Comparison of ENCODE assay signal across 12 cellular contexts in the genomic region with DNA sequence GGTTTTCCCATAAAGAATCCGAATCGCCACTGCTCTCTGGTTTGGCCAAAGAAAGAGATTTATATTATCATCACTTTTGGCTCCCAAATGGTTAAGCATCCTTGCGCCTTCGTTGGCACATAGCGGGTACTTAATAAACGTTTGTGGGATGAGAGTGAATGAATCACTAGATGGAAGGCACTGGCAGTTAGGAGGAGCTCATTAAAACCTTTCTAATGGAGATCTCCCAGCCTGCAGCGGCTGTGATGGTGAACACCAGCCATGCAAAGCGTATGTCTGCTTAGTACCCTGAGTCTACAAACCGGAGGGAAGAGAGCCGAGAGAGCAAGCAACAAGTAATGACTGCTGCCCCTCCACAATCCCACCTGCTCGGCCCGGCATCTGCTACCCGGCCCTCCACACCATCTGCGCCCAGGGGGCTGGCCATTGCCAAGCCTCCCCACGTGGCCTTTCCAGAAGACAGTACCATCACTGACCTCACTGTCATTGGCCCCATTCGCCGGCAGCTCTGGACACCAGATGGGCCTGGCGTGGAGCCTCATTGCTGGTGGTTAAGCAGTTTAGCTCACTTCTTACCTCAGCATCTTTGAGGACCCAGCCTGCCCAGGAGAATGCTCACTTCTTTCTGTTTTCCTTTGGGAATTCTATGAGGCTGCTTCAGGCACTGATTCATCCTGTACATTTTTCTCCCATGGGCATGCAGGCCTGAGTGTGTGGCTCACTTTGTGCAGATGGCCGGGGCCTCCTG. TPM values are rescaled to one million over a fixed set of nuclear protein-coding genes. Genes with fewer than 3 reads are reported as not detected.
DNase-seq lines count a peak whose midpoint lies in the region.
"Had no signal": no experiment of that assay in that cellular context is flagged by ENCODE, and none has a peak within 500 bp of the region (broad histone marks: within the 10 kb centered on the region; RNA-seq: fewer than 3 reads in every experiment).

No MANE protein-coding gene starts in this region.

- H3K36me3 Mint-ChIP-seq in activated T-helper 1 cell treated with anti-CD3 and anti-CD28 coated beads, Interleukin-12 subunit alpha, Interleukin-12 subunit beta, Interleukin-2, Interleukin-4 antibody, amounts not matched to agents 30 ng/mL and 10 ng/mL and 1 ng/mL, durations not matched to agents 14 hours and 24 hours and 36 hours (ENCODE audit: low read depth) = no peaks in the 10 kb centered on the region
- no peaks in the 10 kb centered on the region for H3K36me3 Mint-ChIP-seq in activated naive CD4-positive, alpha-beta T cell treated with anti-CD3 and anti-CD28 coated beads, Interleukin-2, amount 10 ng/mL, durations not matched to agents 7 days and 5 days

- intact Hi-C loops in activated T-helper 1 cell treated with anti-CD3 and anti-CD28 coated beads, Interleukin-12 subunit alpha, Interleukin-12 subunit beta, Interleukin-2, Interleukin-4 antibody, amounts not matched to agents 30 ng/mL and 10 ng/mL and 1 ng/mL, durations not matched to agents 14 hours and 24 hours and 36 hours (cut with micrococcal nuclease) = no loop called here

- peaks cover 6% of the 10 kb centered on the region for H3K27me3 Mint-ChIP-seq in activated T-helper 1 cell treated with anti-CD3 and anti-CD28 coated beads, Interleukin-12 subunit alpha, Interleukin-12 subunit beta, Interleukin-2, Interleukin-4 antibody, amounts not matched to agents 30 ng/mL and 10 ng/mL and 1 ng/mL, durations not matched to agents 14 hours and 24 hours and 36 hours (ENCODE audit: insufficient read depth)
- peaks cover 8% of the 10 kb centered on the region for H3K27me3 Mint-ChIP-seq in activated naive CD4-positive, alpha-beta T cell treated with anti-CD3 and anti-CD28 coated beads, Interleukin-2, amount 10 ng/mL, durations not matched to agents 7 days and 5 days

- no peak overlapping the region for H3K4me3 Mint-ChIP-seq in activated T-helper 1 cell treated with anti-CD3 and anti-CD28 coated beads, Interleukin-12 subunit alpha, Interleukin-12 subunit beta, Interleukin-2, Interleukin-4 antibody, amounts not matched to agents 30 ng/mL and 10 ng/mL and 1 ng/mL, durations not matched to agents 14 hours and 24 hours and 36 hours
- H3K4me3 Mint-ChIP-seq in activated naive CD4-positive, alpha-beta T cell treated with anti-CD3 and anti-CD28 coated beads, Interleukin-2, amount 10 ng/mL, durations not matched to agents 7 days and 5 days = no peak overlapping the region

- H3K27ac Mint-ChIP-seq in activated T-helper 1 cell treated with anti-CD3 and anti-CD28 coated beads, Interleukin-12 subunit alpha, Interleukin-12 subunit beta, Interleukin-2, Interleukin-4 antibody, amounts not matched to agents 30 ng/mL and 10 ng/mL and 1 ng/mL, durations not matched to agents 14 hours and 24 hours and 36 hours = no peak overlapping the region
- no peak overlapping the region for H3K27ac Mint-ChIP-seq in activated naive CD4-positive, alpha-beta T cell treated with anti-CD3 and anti-CD28 coated beads, Interleukin-2, amount 10 ng/mL, durations not matched to agents 7 days and 5 days
- H3K27ac Mint-ChIP-seq: activated T-helper 2 cell treated with anti-CD3 and anti-CD28 coated beads, Interferon-gamma antibody, Interleukin-2, Interleukin-4, amounts not matched to agents 10 μg/mL and 5 μg/mL and 100 μg/mL, durations not matched to agents 14 hours and 24 hours and 36 hours had no signal

- CTCF ChIA-PET in activated naive CD4-positive, alpha-beta T cell treated with anti-CD3 and anti-CD28 coated beads, Interleukin-2, amount 10 ng/mL, durations not matched to agents 7 days and 5 days (lab: Charles Lee) = no interaction called here

- peaks cover 9% of the 10 kb centered on the region for H3K9me3 Mint-ChIP-seq in activated T-helper 1 cell treated with anti-CD3 and anti-CD28 coated beads, Interleukin-12 subunit alpha, Interleukin-12 subunit beta, Interleukin-2, Interleukin-4 antibody, amounts not matched to agents 30 ng/mL and 10 ng/mL and 1 ng/mL, durations not matched to agents 14 hours and 24 hours and 36 hours
- H3K9me3 Mint-ChIP-seq in activated naive CD4-positive, alpha-beta T cell treated with anti-CD3 and anti-CD28 coated beads, Interleukin-2, amount 10 ng/mL, durations not matched to agents 7 days and 5 days = no peaks in the 10 kb centered on the region

- H3K4me1 Mint-ChIP-seq in activated T-helper 1 cell treated with anti-CD3 and anti-CD28 coated beads, Interleukin-12 subunit alpha, Interleukin-12 subunit beta, Interleukin-2, Interleukin-4 antibody, amounts not matched to agents 30 ng/mL and 10 ng/mL and 1 ng/mL, durations not matched to agents 14 hours and 24 hours and 36 hours (ENCODE audit: low read depth) = no peaks in the 10 kb centered on the region
- peaks cover 2% of the 10 kb centered on the region for H3K4me1 Mint-ChIP-seq in activated naive CD4-positive, alpha-beta T cell treated with anti-CD3 and anti-CD28 coated beads, Interleukin-2, amount 10 ng/mL, durations not matched to agents 7 days and 5 days

- DNase-seq in C1 segment of cervical spinal cord (lab: John Stamatoyannopoulos, UW) (peak in 12 of 14 donors; percentile 10 to 95 (median 33)), NCI-H460 (ENCODE audit: extremely low read depth, low read depth) (peak; percentile 29), cerebellar cortex (ENCODE audit: low spot score) (peak; percentile 95), non-pigmented ciliary epithelial cell (ENCODE audit: low read depth) (peak; percentile 49), RPMI8226 (no peak)
- DNase-seq in activated T-helper 1 cell treated with anti-CD3 and anti-CD28 coated beads, Interleukin-12 subunit alpha, Interleukin-12 subunit beta, Interleukin-2, Interleukin-4 antibody, amounts not matched to agents 30 ng/mL and 10 ng/mL and 1 ng/mL, durations not matched to agents 14 hours and 24 hours and 36 hours (ENCODE audit: low spot score) = no peak
- no peak for DNase-seq in stimulated activated CD4-positive, alpha-beta T cell treated with anti-CD3 and anti-CD28 coated beads, Interleukin-4, amount 100 ng/mL, for 1 hour
- DNase-seq in activated naive CD4-positive, alpha-beta T cell treated with anti-CD3 and anti-CD28 coated beads, Interleukin-2, amount 10 ng/mL, durations not matched to agents 7 days and 5 days = no peak
- DNase-seq: DMS79 treated with DMSO at 0.1 percent for 48 hours, NCI-H1436 treated with DMSO at 0.1 percent for 48 hours, T-helper 1 cell had no signal

RNA-seq across cellular contexts. Expression of a gene that starts 39.3 kb away (rescaled TPM):
- total RNA-seq in NCI-H460 (2014; rRNA removed; shearing (Covaris generic)) = 7.2 and 8.4 TPM in 2 replicates
- 2.4 and 3.6 TPM in 2 replicates for polyA plus RNA-seq in NCI-H460 (2014; cell fraction: nucleus; rRNA removed)
- 21.4 and 21.5 TPM in 2 replicates for total RNA-seq in activated T-helper 1 cell treated with anti-CD3 and anti-CD28 coated beads, Interleukin-12 subunit alpha, Interleukin-12 subunit beta, Interleukin-2, Interleukin-4 antibody, amounts not matched to agents 30 ng/mL and 10 ng/mL and 1 ng/mL, durations not matched to agents 14 hours and 24 hours and 36 hours

Comparison
In these comparisons a context has a peak if more than half of its experiments do, and no peak if none do; other contexts are left out.
1. DNase-seq: peak in C1 segment of cervical spinal cord (12 of 14), NCI-H460 (single experiment), cerebellar cortex (single experiment) and non-pigmented ciliary epithelial cell (single experiment); none in RPMI8226 (single experiment), activated T-helper 1 cell treated with anti-CD3 and anti-CD28 coated beads, Interleukin-12 subunit alpha, Interleukin-12 subunit beta, Interleukin-2, Interleukin-4 antibody, amounts not matched to agents 30 ng/mL and 10 ng/mL and 1 ng/mL, durations not matched to agents 14 hours and 24 hours and 36 hours (single experiment), stimulated activated CD4-positive, alpha-beta T cell treated with anti-CD3 and anti-CD28 coated beads, Interleukin-4, amount 100 ng/mL, for 1 hour (single experiment) and activated naive CD4-positive, alpha-beta T cell treated with anti-CD3 and anti-CD28 coated beads, Interleukin-2, amount 10 ng/mL, durations not matched to agents 7 days and 5 days (single experiment).